ENCODE assay signal across 8 cellular contexts in the genomic region with DNA sequence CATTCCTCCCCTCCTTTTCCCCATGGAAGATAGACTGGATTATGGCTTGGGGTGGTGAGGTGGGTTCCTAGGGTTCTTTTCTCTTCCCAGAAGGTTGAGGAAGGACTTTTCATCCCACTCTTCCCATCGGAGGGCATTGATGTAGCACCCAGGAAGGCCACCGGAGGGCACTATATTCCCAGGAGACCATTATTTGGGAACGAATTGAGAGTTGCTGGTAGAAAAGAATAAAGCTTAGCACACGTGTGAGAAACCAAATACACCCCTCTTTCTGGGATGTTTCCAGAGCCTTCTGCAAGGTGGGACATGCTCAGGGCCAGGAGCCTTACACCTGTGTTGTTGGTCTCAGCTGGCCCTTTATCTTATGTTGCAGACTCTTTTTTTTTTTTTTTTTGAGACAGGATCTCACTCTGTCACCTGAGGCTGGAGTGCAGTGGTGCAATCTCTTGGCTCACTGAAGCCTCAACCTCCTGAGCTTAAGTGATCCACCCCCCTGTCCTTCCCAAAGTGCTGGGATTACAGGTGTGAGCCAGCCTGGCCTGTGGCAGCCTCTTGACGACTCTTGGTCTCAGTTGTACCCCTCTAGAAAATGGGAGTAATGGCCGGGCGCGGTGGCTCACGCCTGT. TPM values are rescaled to one million over a fixed set of nuclear protein-coding genes. Genes with fewer than 3 reads are reported as not detected.
DNase-seq lines count a peak whose midpoint lies in the region; ATAC-seq and TF ChIP-seq lines count a peak whose summit lies in the region.

No MANE protein-coding gene starts in this region.

- TF ChIP-seq POLR2A in NB4 (IDR thresholded peaks at IDR 0.05; ENCODE audit: extremely low read depth, insufficient read length) (no peak), esophagus muscularis mucosa (IDR thresholded peaks at IDR 0.05; ENCODE audit: low read depth) (no peak)

- H3K4me3 ChIP-seq in NB4 (ENCODE audit: low read depth, low read length): no peak overlapping the region
- no peak overlapping the region for H3K4me3 ChIP-seq in esophagus muscularis mucosa

- peak; percentile 14 for DNase-seq in activated naive CD4-positive, alpha-beta T cell treated with Interleukin-2 at 50 U/mL for 16 hours
- no peak for DNase-seq in activated naive CD4-positive, alpha-beta T cell (lab: John Stamatoyannopoulos, UW)
- DNase-seq in NB4 (ENCODE audit: low read depth): peak; percentile 69
- peak; percentile 57 for DNase-seq in SKM-1 treated with dmso at 0.1 percent for 144 hours (lab: John Stamatoyannopoulos, UW; ENCODE audit: unreplicated experiment)
- DNase-seq in esophagus muscularis mucosa (ENCODE audit: extremely low spot score): no peak
- DNase-seq in mucosa of gallbladder (ENCODE audit: low spot score): peak; percentile 44

- intact Hi-C loops in esophagus muscularis mucosa (cut with DNase I): no loop called here

- no peak for ATAC-seq in GM18517 (IDR thresholded peaks at IDR 0.05; ENCODE audit: unreplicated experiment)
- no peak for ATAC-seq in HG03342 (IDR thresholded peaks at IDR 0.05; ENCODE audit: unreplicated experiment)

- no peak overlapping the region for H3K27ac ChIP-seq in esophagus muscularis mucosa (replicated peaks in 1 of 4)

- TF ChIP-seq CTCF in NB4 (IDR thresholded peaks at IDR 0.05; ENCODE audit: low read depth, low read length) (peak; percentile 93), esophagus muscularis mucosa (IDR thresholded peaks at IDR 0.05) (peak; percentile 56 to 76 (median 68))

- no peak for TF ChIP-seq EP300 in esophagus muscularis mucosa (IDR thresholded peaks at IDR 0.05)

- H3K36me3 ChIP-seq in esophagus muscularis mucosa: no peaks in the 10 kb centered on the region

- peaks cover 0 to 6% (median 4%) of the 10 kb centered on the region in 4 donors for H3K4me1 ChIP-seq in esophagus muscularis mucosa

- WGBS in esophagus muscularis mucosa: 53% methylated on average over 9 of the region's 9 CpGs

- no peaks in the 10 kb centered on the region for H3K27me3 ChIP-seq in esophagus muscularis mucosa

- H3K9me3 ChIP-seq in esophagus muscularis mucosa: no peaks in the 10 kb centered on the region

RNA-seq across cellular contexts. Expression of a gene that starts 6.3 kb away (rescaled TPM):
- total RNA-seq in esophagus muscularis mucosa (1 to 10 TPM in 1 of 4 donors, under 1 TPM in 2, not detected in 1; 0.33 to 1.3 (median 0.97) TPM), mucosa of gallbladder (0.66 TPM)

RNA-seq across cellular contexts. Expression of a gene that starts 28.7 kb away (rescaled TPM):
- total RNA-seq in esophagus muscularis mucosa (under 1 TPM in 2 of 4 donors, not detected in 2; 0.65 to 0.83 TPM), mucosa of gallbladder (not detected)

RNA-seq across cellular contexts. Expression of a gene that starts 46.3 kb away (rescaled TPM):
- total RNA-seq in esophagus muscularis mucosa: 1 to 10 TPM; 5.4 to 9.3 (median 7.2) TPM
- 10.0 TPM for total RNA-seq in mucosa of gallbladder

Comparison
In these comparisons a context has a peak if more than half of its experiments do, and no peak if none do; other contexts are left out.
1. DNase-seq: peak in activated naive CD4-positive, alpha-beta T cell treated with Interleukin-2 at 50 U/mL for 16 hours (single experiment), NB4 (single experiment), SKM-1 treated with dmso at 0.1 percent for 144 hours (single experiment) and mucosa of gallbladder (single experiment); none in activated naive CD4-positive, alpha-beta T cell (0 of 4) and esophagus muscularis mucosa (single experiment).